In genomic region chr10:66629976-66630375, GRCh38 we compare ENCODE assay signal across 21 cellular contexts.
"Had no signal": no experiment of that assay in that cellular context is flagged by ENCODE, and none has a peak within 500 bp of the region (broad histone marks: within the 10 kb centered on the region; RNA-seq: fewer than 3 reads in every experiment).

No MANE protein-coding gene starts in this region.

- H3K4me1 ChIP-seq: body of pancreas, colonic mucosa, suprapubic skin, transverse colon, uterus had no signal

- H3K27me3 Mint-ChIP-seq: activated CD4-positive, alpha-beta T cell treated with anti-CD3 and anti-CD28 coated beads for 36 hours; memory B cell; stimulated activated naive CD8-positive, alpha-beta T cell treated with anti-CD3 and anti-CD28 coated beads, Interleukin-15, Interleukin-2, amounts not matched to agents 100 ng/mL and 50 ng/mL, for 24 hours had no signal

- ATAC-seq: activated CD4-positive, alpha-beta T cell treated with anti-CD3 and anti-CD28 coated beads for 36 hours; activated naive CD4-positive, alpha-beta T cell treated with anti-CD3 and anti-CD28 coated beads, Interleukin-2, amount 50 U/mL, for 72 hours; body of pancreas; gastrocnemius medialis; left ventricle myocardium superior had no signal

- H3K36me3 Mint-ChIP-seq: activated naive CD4-positive, alpha-beta T cell treated with anti-CD3 and anti-CD28 coated beads, Interleukin-2, amount 50 U/mL, for 72 hours; memory B cell had no signal

- H3K9me3 Mint-ChIP-seq: activated T-helper 1 cell treated with anti-CD3 and anti-CD28 coated beads, Interleukin-12 subunit alpha, Interleukin-12 subunit beta, Interleukin-2, Interleukin-4 antibody, amounts not matched to agents 30 ng/mL and 10 ng/mL and 1 ng/mL, durations not matched to agents 14 hours and 24 hours and 36 hours had no signal

- DNase-seq: activated CD4-positive, alpha-beta T cell treated with anti-CD3 and anti-CD28 coated beads for 36 hours; activated CD4-positive, alpha-beta T cell treated with anti-CD3 and anti-CD28 coated beads, Interleukin-2, amount 50 U/mL, for 48 hours; activated gamma-delta T cell treated with Interleukin-2 at 50 U/mL for 16 hours; amygdala; body of pancreas; central memory CD4-positive, alpha-beta T cell; colonic mucosa; erythroblast; gastrocnemius medialis; head of caudate nucleus; left ventricle myocardium superior; retina; T-helper 2 cell; transverse colon; uterus had no signal

- H3K4me1 Mint-ChIP-seq: activated CD4-positive, alpha-beta T cell treated with anti-CD3 and anti-CD28 coated beads for 36 hours; memory B cell had no signal

- H3K4me3 Mint-ChIP-seq: activated CD4-positive, alpha-beta T cell treated with anti-CD3 and anti-CD28 coated beads for 36 hours; activated T-helper 1 cell treated with anti-CD3 and anti-CD28 coated beads, Interleukin-12 subunit alpha, Interleukin-12 subunit beta, Interleukin-2, Interleukin-4 antibody, amounts not matched to agents 30 ng/mL and 10 ng/mL and 1 ng/mL, durations not matched to agents 14 hours and 24 hours and 36 hours; memory B cell; stimulated activated naive CD8-positive, alpha-beta T cell treated with anti-CD3 and anti-CD28 coated beads, Interleukin-15, Interleukin-2, amounts not matched to agents 100 ng/mL and 50 ng/mL, for 24 hours had no signal

- H3K27ac Mint-ChIP-seq: activated CD4-positive, alpha-beta T cell treated with anti-CD3 and anti-CD28 coated beads for 36 hours; activated naive CD4-positive, alpha-beta T cell treated with anti-CD3 and anti-CD28 coated beads, Interleukin-2, amount 50 U/mL, for 72 hours; activated T-helper 1 cell treated with anti-CD3 and anti-CD28 coated beads, Interleukin-12 subunit alpha, Interleukin-12 subunit beta, Interleukin-2, Interleukin-4 antibody, amounts not matched to agents 30 ng/mL and 10 ng/mL and 1 ng/mL, durations not matched to agents 14 hours and 24 hours and 36 hours; memory B cell; stimulated activated naive CD8-positive, alpha-beta T cell treated with anti-CD3 and anti-CD28 coated beads, Interleukin-15, Interleukin-2, amounts not matched to agents 100 ng/mL and 50 ng/mL, for 24 hours had no signal

- H3K9me3 ChIP-seq: body of pancreas, colonic mucosa, gastrocnemius medialis, suprapubic skin, transverse colon, uterus had no signal

- H3K4me3 ChIP-seq: body of pancreas, colonic mucosa, gastrocnemius medialis, skin epidermis, suprapubic skin, transverse colon, uterus had no signal

- H3K27ac ChIP-seq: body of pancreas, colonic mucosa, gastrocnemius medialis, skin epidermis, suprapubic skin, transverse colon, uterus had no signal

- H3K36me3 ChIP-seq: colonic mucosa, gastrocnemius medialis, suprapubic skin, transverse colon, uterus had no signal

- H3K27me3 ChIP-seq: body of pancreas, colonic mucosa, gastrocnemius medialis, suprapubic skin, transverse colon, uterus had no signal
